Comparison of ENCODE assay signal across 16 cellular contexts in the genomic region with DNA sequence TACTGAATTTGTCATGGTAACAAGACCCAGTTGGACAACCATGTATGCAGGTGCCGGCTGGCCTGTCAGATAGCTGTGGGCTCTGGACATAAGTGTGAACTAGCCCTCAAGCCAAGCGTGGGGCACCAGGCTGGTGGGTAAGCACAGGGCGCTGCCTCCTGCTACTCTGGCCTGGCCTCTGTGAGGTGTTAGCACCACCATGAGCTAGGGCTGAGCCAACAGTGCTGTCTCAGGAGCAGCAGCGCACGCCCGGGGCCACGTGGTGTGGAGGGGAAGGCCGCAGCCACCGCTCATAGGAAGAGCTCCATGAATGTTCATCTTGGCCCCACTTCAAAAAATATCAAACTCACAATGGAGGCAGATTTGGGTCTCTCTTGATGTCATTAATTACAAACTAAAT. TPM values are rescaled to one million over a fixed set of nuclear protein-coding genes. Genes with fewer than 3 reads are reported as not detected.
A peak's percentile ranks its signal among the peaks of the same experiment; 100 is the strongest.
DNase-seq lines count a peak whose midpoint lies in the region; ATAC-seq and TF ChIP-seq lines count a peak whose summit lies in the region.
"Had no signal": no experiment of that assay in that cellular context is flagged by ENCODE, and none has a peak within 500 bp of the region (broad histone marks: within the 10 kb centered on the region; RNA-seq: fewer than 3 reads in every experiment).

No MANE protein-coding gene starts in this region.

- TF ChIP-seq CTCF in Loucy (conservative IDR thresholded peaks at IDR 0.05; ENCODE audit: low read length): no peak

- peak overlapping the region in 10 of 11 experiments; percentile 82 to 99 (median 94); a peak in 20 of 22 replicates for H3K4me2 ChIP-seq in BLaER1 treated with 17β-estradiol and CSF1 and Interleukin-3, amounts not matched to agents 10 nM and 100 nM
- H3K4me2 ChIP-seq in Loucy (ENCODE audit: low read depth, low read length, poor library complexity, severe bottlenecking): peak overlapping the region; percentile 92
- H3K4me2 ChIP-seq in mesendoderm (ENCODE audit: low read length): no peak overlapping the region

- peaks cover 68 to 99% (median 98%) of the 10 kb centered on the region in 10 experiments for H3K4me1 ChIP-seq in BLaER1 treated with 17β-estradiol and CSF1 and Interleukin-3, amounts not matched to agents 10 nM and 100 nM
- H3K4me1 ChIP-seq in Loucy (ENCODE audit: insufficient read depth, low read length, poor library complexity, severe bottlenecking) (peaks cover 80% of the 10 kb centered on the region), mesendoderm (ENCODE audit: control insufficient read depth, low read depth, low read length) (peaks cover 10% of the 10 kb centered on the region)
- H3K4me1 ChIP-seq: body of pancreas had no signal

- no peaks in the 10 kb centered on the region for H4K20me1 ChIP-seq in BLaER1 treated with 17β-estradiol and CSF1 and Interleukin-3, amounts not matched to agents 10 nM and 100 nM
- H4K20me1 ChIP-seq in Loucy (ENCODE audit: insufficient read depth, low read length, poor library complexity, severe bottlenecking): no peaks in the 10 kb centered on the region

- H2BK15ac ChIP-seq in mesendoderm (replicated peaks; ENCODE audit: low read depth): no peak overlapping the region

- H3K9me2 ChIP-seq in Loucy (replicated peaks; ENCODE audit: low read depth, low read length): no peaks in the 10 kb centered on the region

- no peaks in the 10 kb centered on the region for H3K9me3 ChIP-seq in BLaER1 treated with 17β-estradiol and CSF1 and Interleukin-3, amounts not matched to agents 10 nM and 100 nM (replicated peaks in 1 of 11)
- H3K9me3 ChIP-seq in Loucy (ENCODE audit: insufficient read depth, low read depth, low read length): no peaks in the 10 kb centered on the region
- H3K9me3 ChIP-seq: body of pancreas, heart left ventricle, ovary had no signal

- H3K27me3 Mint-ChIP-seq in activated T-cell treated with anti-CD3 and anti-CD28 coated beads, Interleukin-2, amount 50 U/mL, for 4 hours (ENCODE audit: low read depth): no peaks in the 10 kb centered on the region
- H3K27me3 Mint-ChIP-seq: B cell had no signal

- H3K4ac ChIP-seq in mesendoderm (ENCODE audit: low read depth, low read length): peak overlapping the region; percentile 8

- no peak overlapping the region for H3K4me3 Mint-ChIP-seq in activated T-cell treated with anti-CD3 and anti-CD28 coated beads, Interleukin-2, amount 50 U/mL, for 4 hours
- H3K4me3 Mint-ChIP-seq: B cell had no signal

- H3K27me3 ChIP-seq in BLaER1 treated with 17β-estradiol and CSF1 and Interleukin-3, amounts not matched to agents 10 nM and 100 nM: no peaks in the 10 kb centered on the region
- H3K27me3 ChIP-seq in Loucy (ENCODE audit: insufficient read depth, low read length, poor library complexity, severe bottlenecking) (no peaks in the 10 kb centered on the region), mesendoderm (ENCODE audit: insufficient read depth, low read length, poor library complexity) (no peaks in the 10 kb centered on the region)
- H3K27me3 ChIP-seq: body of pancreas, heart left ventricle, ovary had no signal

- H3K27ac ChIP-seq in BLaER1 treated with 17β-estradiol and CSF1 and Interleukin-3, amounts not matched to agents 10 nM and 100 nM: peak overlapping the region in 8 of 11 experiments; percentile 79 to 97 (median 92); a peak in 14 of 22 replicates
- no peak overlapping the region for H3K27ac ChIP-seq in mesendoderm (ENCODE audit: low read depth, low read length)
- H3K27ac ChIP-seq: body of pancreas, ovary had no signal

- peak overlapping the region; percentile 66 for H2AK5ac ChIP-seq in mesendoderm (ENCODE audit: low read length)

- no peak overlapping the region for H2BK120ac ChIP-seq in mesendoderm (ENCODE audit: low read depth, low read length)

- no peak for ATAC-seq in activated T-cell treated with anti-CD3 and anti-CD28 coated beads, Interleukin-2, amount 50 U/mL, for 4 hours
- ATAC-seq in HG03039 (IDR thresholded peaks at IDR 0.05; ENCODE audit: unreplicated experiment): no peak
- ATAC-seq: body of pancreas, heart left ventricle, SK-N-SH treated with all-trans-retinoic acid at 6 μM for 48 hours had no signal

- H3K4me3 ChIP-seq in BLaER1 treated with 17β-estradiol and CSF1 and Interleukin-3, amounts not matched to agents 10 nM and 100 nM: no peak overlapping the region
- H3K4me3 ChIP-seq in Loucy (ENCODE audit: low read length, poor library complexity, severe bottlenecking): no peak overlapping the region
- H3K4me3 ChIP-seq in mesendoderm (ENCODE audit: low read length): no peak overlapping the region
- H3K4me3 ChIP-seq: body of pancreas, heart left ventricle, lung, ovary had no signal

- H2BK5ac ChIP-seq in mesendoderm (ENCODE audit: low read length): no peak overlapping the region

- H3F3A ChIP-seq in Loucy (ENCODE audit: low read depth): peaks cover 21% of the 10 kb centered on the region

- H3K36me3 ChIP-seq in BLaER1 treated with 17β-estradiol and CSF1 and Interleukin-3, amounts not matched to agents 10 nM and 100 nM: peaks cover 0 to 19% (median 6%) of the 10 kb centered on the region in 11 experiments; a peak in 8 of 22 replicates
- H3K36me3 ChIP-seq in Loucy (ENCODE audit: insufficient read depth, low read length): no peaks in the 10 kb centered on the region
- no peaks in the 10 kb centered on the region for H3K36me3 ChIP-seq in mesendoderm (ENCODE audit: control insufficient read depth, insufficient read depth, low read length)
- H3K36me3 ChIP-seq: ovary had no signal

- H3K36me3 Mint-ChIP-seq in activated T-cell treated with anti-CD3 and anti-CD28 coated beads, Interleukin-2, amount 50 U/mL, for 4 hours (ENCODE audit: insufficient read depth): peaks cover 8% of the 10 kb centered on the region

- no peak overlapping the region for H3K23ac ChIP-seq in mesendoderm (ENCODE audit: low read length)

- no peak overlapping the region for H3K18ac ChIP-seq in mesendoderm (ENCODE audit: low read length)

- WGBS in mesendoderm (ENCODE audit: extremely low coverage, insufficient coverage, low lambda C conversion rate): no CpG with 5 or more reads among the region's 9 CpGs

- H3K79me2 ChIP-seq in Loucy (ENCODE audit: insufficient read depth, low read length) (peaks cover 13% of the 10 kb centered on the region; the same call in 1 of the 2 replicates), mesendoderm (ENCODE audit: control insufficient read depth, insufficient read depth, low read length) (no peaks in the 10 kb centered on the region)

- no peak overlapping the region for H2AFZ ChIP-seq in Loucy (ENCODE audit: low read length)

- H3K9me3 Mint-ChIP-seq in activated T-cell treated with anti-CD3 and anti-CD28 coated beads, Interleukin-2, amount 50 U/mL, for 4 hours: no peaks in the 10 kb centered on the region

- H3K79me1 ChIP-seq in mesendoderm (ENCODE audit: low read length): no peaks in the 10 kb centered on the region

- peaks cover 79% of the 10 kb centered on the region for H3K4me1 Mint-ChIP-seq in activated T-cell treated with anti-CD3 and anti-CD28 coated beads, Interleukin-2, amount 50 U/mL, for 4 hours (ENCODE audit: low read depth)

- H4K5ac ChIP-seq in mesendoderm (ENCODE audit: low read length): no peak overlapping the region

- H3K56ac ChIP-seq in mesendoderm (ENCODE audit: low read length): no peak overlapping the region

- peak overlapping the region in 5 of 11 experiments; percentile 67 to 86 (median 84); a peak in 6 of 22 replicates for H3K9ac ChIP-seq in BLaER1 treated with 17β-estradiol and CSF1 and Interleukin-3, amounts not matched to agents 10 nM and 100 nM
- H3K9ac ChIP-seq in Loucy (ENCODE audit: low read depth, low read length, poor library complexity, severe bottlenecking): peak overlapping the region; percentile 90
- H3K9ac ChIP-seq in mesendoderm (ENCODE audit: low read length): no peak overlapping the region

- peak; percentile 51 for DNase-seq in activated T-cell treated with anti-CD3 and anti-CD28 coated beads, Interleukin-2, amount 50 U/mL, for 4 hours
- no peak for DNase-seq in mesendoderm
- DNase-seq in hepatic stellate cell (ENCODE audit: low spot score): no peak
- no peak for DNase-seq in DMS153 (lab: John Stamatoyannopoulos, UW)
- no peak for DNase-seq in GF-D8 (lab: John Stamatoyannopoulos, UW)
- DNase-seq: body of pancreas, GDM1, NCI-H1694 treated with DMSO at 0.1 percent for 48 hours, ovary had no signal

- no peak overlapping the region for H4K8ac ChIP-seq in mesendoderm (ENCODE audit: low read depth, low read length)

RNA-seq across cellular contexts. Expression of gene GNB1L, which starts 35.3 kb away (rescaled TPM):
- total RNA-seq in activated T-cell treated with anti-CD3 and anti-CD28 coated beads, Interleukin-2, amount 50 U/mL, for 4 hours: 10 to 100 TPM; 25.9 to 26.3 (median 26.0) TPM
- polyA plus RNA-seq in mesendoderm (2013, experiment 1 of 2): 4.7 TPM
- polyA plus RNA-seq in mesendoderm (2013, experiment 2 of 2): 4.2 TPM

RNA-seq across cellular contexts. Expression of gene RTL10, which starts 35.3 kb away (rescaled TPM):
- 10 to 100 TPM; 13.7 to 19.5 (median 14.5) TPM for total RNA-seq in activated T-cell treated with anti-CD3 and anti-CD28 coated beads, Interleukin-2, amount 50 U/mL, for 4 hours
- polyA plus RNA-seq in mesendoderm (2013, experiment 1 of 2): 7.4 TPM
- 7.6 TPM for polyA plus RNA-seq in mesendoderm (2013, experiment 2 of 2)

RNA-seq across cellular contexts. Expression of gene COMT, which starts 51.6 kb away (rescaled TPM):
- total RNA-seq in activated T-cell treated with anti-CD3 and anti-CD28 coated beads, Interleukin-2, amount 50 U/mL, for 4 hours: 100 to 1,000 TPM in 1 of 3 donors, 10 to 100 TPM in 2; 95.0 to 118 (median 95.5) TPM
- polyA plus RNA-seq in mesendoderm (2013, experiment 1 of 2): 11.0 TPM
- polyA plus RNA-seq in mesendoderm (2013, experiment 2 of 2): 10.7 TPM

RNA-seq across cellular contexts. Expression of gene TXNRD2, which starts 51.7 kb away (rescaled TPM):
- total RNA-seq in activated T-cell treated with anti-CD3 and anti-CD28 coated beads, Interleukin-2, amount 50 U/mL, for 4 hours: 10 to 100 TPM; 15.4 to 21.6 (median 19.4) TPM
- 20.1 TPM for polyA plus RNA-seq in mesendoderm (2013, experiment 1 of 2)
- 22.6 TPM for polyA plus RNA-seq in mesendoderm (2013, experiment 2 of 2)
